ENCODE assay signal across 20 cellular contexts in genomic region chr7:148037049-148037448, GRCh38.
"Had no signal": no experiment of that assay in that cellular context is flagged by ENCODE, and none has a peak within 500 bp of the region (broad histone marks: within the 10 kb centered on the region; RNA-seq: fewer than 3 reads in every experiment).

No MANE protein-coding gene starts in this region.

- ATAC-seq: psoas muscle; right lobe of liver; stimulated activated memory B cell treated with anti-CD40 and anti-IgM and Interleukin-4, amounts not matched to agents 10 μg/mL and 1 μg/mL and 100 μg/mL, for 72 hours; stimulated activated naive CD8-positive, alpha-beta T cell treated with anti-CD3 and anti-CD28 coated beads, Interleukin-15, amount 100 ng/mL, for 72 hours; upper lobe of right lung had no signal

- DNase-seq: cortex of kidney; dorsolateral prefrontal cortex; effector CD8-positive, alpha-beta T cell; foreskin melanocyte; head of caudate nucleus; hippocampal formation; kidney glomerular epithelial cell; mesendoderm; naive B cell; nephron progenitor cell; psoas muscle; retina; right lobe of liver; stimulated activated CD4-positive, alpha-beta T cell treated with anti-CD3 and anti-CD28 coated beads, Interleukin-15, amount 100 ng/mL, for 24 hours; stimulated activated CD4-positive, alpha-beta T cell treated with anti-CD3 and anti-CD28 coated beads, Interleukin-1b, Interleukin-23, amount 100 ng/mL, for 48 hours; stimulated activated CD4-positive, alpha-beta T cell treated with anti-CD3 and anti-CD28 coated beads, Interleukin-4, amount 100 ng/mL, for 24 hours; stimulated activated naive CD8-positive, alpha-beta T cell treated with anti-CD3 and anti-CD28 coated beads, Interleukin-15, amount 100 ng/mL, for 72 hours; testis; upper lobe of right lung had no signal
